Comparison of ENCODE assay signal across 19 cellular contexts in genomic region chr12:51342416-51342815, GRCh38. TPM values are rescaled to one million over a fixed set of nuclear protein-coding genes. Genes with fewer than 3 reads are reported as not detected.
DNase-seq lines count a peak whose midpoint lies in the region; ATAC-seq, FAIRE-seq and TF ChIP-seq lines count a peak whose summit lies in the region.
"Had no signal": no experiment of that assay in that cellular context is flagged by ENCODE, and none has a peak within 500 bp of the region (broad histone marks: within the 10 kb centered on the region; RNA-seq: fewer than 3 reads in every experiment).

No MANE protein-coding gene starts in this region.

- POLR2A ChIA-PET in activated CD8-positive, alpha-beta T cell treated with anti-CD3 and anti-CD28 coated beads for 36 hours (lab: Charles Lee): interaction anchor here (0.6 to 1.4 kb wide), 2 partner anchors 15 to 852 kb away, joined by 3 to 4 read pairs; no protein-coding TSS in a partner anchor
- POLR2A ChIA-PET in activated CD8-positive, alpha-beta T cell treated with anti-CD3 and anti-CD28 coated beads, Interleukin-2, amount 10 ng/mL, durations not matched to agents 7 days and 5 days (lab: Charles Lee): interaction anchor here (1.2 kb wide), 1 partner anchor 12 kb away, joined by 3 read pairs; no protein-coding TSS in a partner anchor

- peaks cover 10% of the 10 kb centered on the region for H3K79me1 ChIP-seq in trophoblast cell (ENCODE audit: low read length)

- H3K9me3 ChIP-seq in OCI-LY3 (ENCODE audit: insufficient read depth, low read length) (no peaks in the 10 kb centered on the region), keratinocyte (ENCODE audit: control insufficient read depth, low read depth, low read length) (no peaks in the 10 kb centered on the region), trophoblast cell (ENCODE audit: insufficient read depth, low read depth, low read length) (peaks cover 4% of the 10 kb centered on the region)
- H3K9me3 ChIP-seq: Caco-2 had no signal

- H3K9me3 Mint-ChIP-seq in activated CD8-positive, alpha-beta T cell treated with anti-CD3 and anti-CD28 coated beads for 36 hours: no peaks in the 10 kb centered on the region
- no peaks in the 10 kb centered on the region for H3K9me3 Mint-ChIP-seq in activated CD8-positive, alpha-beta T cell treated with anti-CD3 and anti-CD28 coated beads, Interleukin-2, amount 10 ng/mL, durations not matched to agents 7 days and 5 days (ENCODE audit: insufficient read depth)
- H3K9me3 Mint-ChIP-seq: CD8-positive, alpha-beta memory T cell; HFFc6 had no signal

- CTCF ChIA-PET in activated CD8-positive, alpha-beta T cell treated with anti-CD3 and anti-CD28 coated beads for 36 hours (lab: Charles Lee): interaction anchor here (1.3 to 8.8 kb wide), 11 partner anchors 10 to 255 kb away, joined by 4 to 117 read pairs (median 19); partner anchors contain the start of gene SMAGP
- CTCF ChIA-PET in activated CD8-positive, alpha-beta T cell treated with anti-CD3 and anti-CD28 coated beads, Interleukin-2, amount 10 ng/mL, durations not matched to agents 7 days and 5 days (lab: Charles Lee): interaction anchor here (0.6 to 8.0 kb wide), 10 partner anchors 10 to 1592 kb away, joined by 3 to 86 read pairs (median 16); partner anchors contain the start of genes BIN2, DAZAP2, LETMD1 and SMAGP

- peak overlapping the region; percentile 40 for H2AK5ac ChIP-seq in trophoblast cell (ENCODE audit: low read length)

- no CpG with 5 or more reads among the region's 10 CpGs for WGBS in trophoblast cell (ENCODE audit: extremely low coverage, insufficient coverage, insufficient read length)

- no peak overlapping the region for H3K4me3 Mint-ChIP-seq in activated CD8-positive, alpha-beta T cell treated with anti-CD3 and anti-CD28 coated beads for 36 hours
- no peak overlapping the region for H3K4me3 Mint-ChIP-seq in activated CD8-positive, alpha-beta T cell treated with anti-CD3 and anti-CD28 coated beads, Interleukin-2, amount 10 ng/mL, durations not matched to agents 7 days and 5 days
- H3K4me3 Mint-ChIP-seq: CD8-positive, alpha-beta memory T cell; HFFc6 had no signal

- H4K8ac ChIP-seq in trophoblast cell (ENCODE audit: low read depth, low read length): no peak overlapping the region

- no peak overlapping the region for H3K4ac ChIP-seq in trophoblast cell (ENCODE audit: low read depth, low read length)

- no peak overlapping the region for H3K18ac ChIP-seq in trophoblast cell (ENCODE audit: low read length)

- H3K27me3 ChIP-seq in OCI-LY3 (ENCODE audit: low read depth, low read length) (no peaks in the 10 kb centered on the region), keratinocyte (ENCODE audit: control insufficient read depth, extremely low read depth, insufficient read depth, low read length) (no peaks in the 10 kb centered on the region), trophoblast cell (ENCODE audit: insufficient read depth, low read length) (no peaks in the 10 kb centered on the region)

- intact Hi-C loops in activated CD8-positive, alpha-beta T cell treated with anti-CD3 and anti-CD28 coated beads for 36 hours (cut with micrococcal nuclease): loop anchor here (5.0 kb wide), 1 partner anchor 75 kb away; no protein-coding TSS in a partner anchor

- H3K36me3 ChIP-seq in OCI-LY3 (replicated peaks; ENCODE audit: low read depth, low read length): no peaks in the 10 kb centered on the region
- no peaks in the 10 kb centered on the region for H3K36me3 ChIP-seq in keratinocyte (ENCODE audit: control insufficient read depth in 2 of 2, extremely low read depth in 1 of 2, insufficient read depth in 2 of 2, low read length in 2 of 2)
- no peaks in the 10 kb centered on the region for H3K36me3 ChIP-seq in trophoblast cell (ENCODE audit: control insufficient read depth in 1 of 2, insufficient read depth in 2 of 2, low read length in 2 of 2)

- no peak overlapping the region for H4K12ac ChIP-seq in trophoblast cell (ENCODE audit: low read depth, low read length)

- peak overlapping the region; percentile 4 for H3K14ac ChIP-seq in trophoblast cell (ENCODE audit: low read length)

- peak overlapping the region; percentile 12; the same call in 1 of the 2 replicates for H3K4me3 ChIP-seq in OCI-LY3 (ENCODE audit: low read length)
- H3K4me3 ChIP-seq in keratinocyte (ENCODE audit: control insufficient read depth in 2 of 3, extremely low read depth in 1 of 3, insufficient read depth in 2 of 3, low read depth in 1 of 3, low read length in 3 of 3): no peak overlapping the region
- H3K4me3 ChIP-seq in trophoblast cell (ENCODE audit: low read depth, low read length): no peak overlapping the region

- FAIRE-seq in keratinocyte (lab: Jason Lieb, UNC): no peak
- FAIRE-seq: HTR-8/SVneo had no signal

- H3K4me1 ChIP-seq in OCI-LY3 (ENCODE audit: low read length): peaks cover 62% of the 10 kb centered on the region
- H3K4me1 ChIP-seq in keratinocyte (ENCODE audit: control insufficient read depth, extremely low read depth, insufficient read depth, low read length): peaks cover 9% of the 10 kb centered on the region
- peaks cover 2 to 11% of the 10 kb centered on the region in 2 experiments for H3K4me1 ChIP-seq in trophoblast cell (ENCODE audit: control insufficient read depth in 1 of 2, insufficient read depth in 2 of 2, low read length in 2 of 2)

- no peak for TF ChIP-seq CTCF in activated CD8-positive, alpha-beta T cell treated with anti-CD3 and anti-CD28 coated beads for 36 hours (IDR thresholded peaks at IDR 0.05)
- no peak for TF ChIP-seq CTCF in OCI-LY3 (IDR thresholded peaks at IDR 0.05; ENCODE audit: low read depth, low read length)
- no peak for TF ChIP-seq CTCF in keratinocyte (optimal IDR thresholded peaks at IDR 0.05 in 1 of 3, IDR thresholded peaks at IDR 0.05 in 1 of 3, conservative IDR thresholded peaks at IDR 0.05 in 1 of 3; ENCODE audit: extremely low read depth in 1 of 3, insufficient read depth in 2 of 3, low read length in 3 of 3)

- H3K79me2 ChIP-seq in OCI-LY3 (ENCODE audit: low read length): no peaks in the 10 kb centered on the region
- no peaks in the 10 kb centered on the region for H3K79me2 ChIP-seq in keratinocyte (ENCODE audit: control insufficient read depth, insufficient read depth, low read length)
- peaks cover 2% of the 10 kb centered on the region for H3K79me2 ChIP-seq in trophoblast cell (ENCODE audit: control insufficient read depth, insufficient read depth, low read length, poor library complexity)

- peaks cover 17% of the 10 kb centered on the region for H3K4me1 Mint-ChIP-seq in activated CD8-positive, alpha-beta T cell treated with anti-CD3 and anti-CD28 coated beads for 36 hours (ENCODE audit: low read depth)
- H3K4me1 Mint-ChIP-seq in activated CD8-positive, alpha-beta T cell treated with anti-CD3 and anti-CD28 coated beads, Interleukin-2, amount 10 ng/mL, durations not matched to agents 7 days and 5 days (ENCODE audit: low read depth): peaks cover 9% of the 10 kb centered on the region

- dilution Hi-C loops in keratinocyte (cut with MboI; ENCODE audit: extremely low pct_ligation_motif_present, low sequenced_read_pairs): no loop called here

- no peak overlapping the region for H2BK5ac ChIP-seq in trophoblast cell (ENCODE audit: low read depth, low read length, poor library complexity)

- peak overlapping the region; percentile 4 for H4K91ac ChIP-seq in trophoblast cell (ENCODE audit: low read depth, low read length)

- peak; percentile 24 for DNase-seq in activated CD8-positive, alpha-beta T cell treated with anti-CD3 and anti-CD28 coated beads for 36 hours
- DNase-seq in activated CD8-positive, alpha-beta T cell treated with anti-CD3 and anti-CD28 coated beads, Interleukin-2, amount 10 ng/mL, durations not matched to agents 7 days and 5 days: no peak
- DNase-seq in keratinocyte (ENCODE audit: low read depth, low spot score) (no peak), trophoblast cell (peak in 1 of 2 donors; percentile 23), NCI-H1694 treated with DMSO at 0.1 percent for 48 hours (lab: John Stamatoyannopoulos, UW) (no peak), NCI-H1105 (lab: John Stamatoyannopoulos, UW) (no peak)
- no peak for DNase-seq in stimulated activated CD4-positive, alpha-beta T cell treated with anti-CD3 and anti-CD28 coated beads, Interleukin-4, amount 100 ng/mL, for 4 hours
- DNase-seq: Caco-2; CD8-positive, alpha-beta memory T cell; DMS53; GF-D8; HCEC 1CT; HFFc6 had no signal

- H2BK12ac ChIP-seq in trophoblast cell (ENCODE audit: low read length): peak overlapping the region; percentile 27

- no peaks in the 10 kb centered on the region for H4K20me1 ChIP-seq in OCI-LY3 (ENCODE audit: insufficient read depth, low read length)
- no peaks in the 10 kb centered on the region for H4K20me1 ChIP-seq in keratinocyte (ENCODE audit: control insufficient read depth, extremely low read depth, insufficient read depth, low read length)

- no peaks in the 10 kb centered on the region for H3K9me1 ChIP-seq in keratinocyte (ENCODE audit: control insufficient read depth, extremely low read depth, insufficient read depth, low read length)

- no peaks in the 10 kb centered on the region for H3K27me3 Mint-ChIP-seq in activated CD8-positive, alpha-beta T cell treated with anti-CD3 and anti-CD28 coated beads for 36 hours
- no peaks in the 10 kb centered on the region for H3K27me3 Mint-ChIP-seq in activated CD8-positive, alpha-beta T cell treated with anti-CD3 and anti-CD28 coated beads, Interleukin-2, amount 10 ng/mL, durations not matched to agents 7 days and 5 days (ENCODE audit: low read depth)
- H3K27me3 Mint-ChIP-seq: CD8-positive, alpha-beta memory T cell had no signal

- H3K9ac ChIP-seq in OCI-LY3 (ENCODE audit: low read length) (peak overlapping the region; percentile 46; the same call in 1 of the 2 replicates), keratinocyte (ENCODE audit: control insufficient read depth, extremely low read depth, insufficient read depth, low read length) (no peak overlapping the region), trophoblast cell (ENCODE audit: low read length) (no peak overlapping the region)

- H2AFZ ChIP-seq in OCI-LY3 (ENCODE audit: low read depth, low read length): no peak overlapping the region
- H2AFZ ChIP-seq in keratinocyte (ENCODE audit: control insufficient read depth, low read length): peak overlapping the region; percentile 81
- H2AFZ ChIP-seq in trophoblast cell (ENCODE audit: insufficient read depth, low read length, poor library complexity): no peak overlapping the region

- H3K27ac ChIP-seq in OCI-LY3 (ENCODE audit: low read length): peak overlapping the region; percentile 97
- no peak overlapping the region for H3K27ac ChIP-seq in keratinocyte (ENCODE audit: control insufficient read depth, insufficient read depth, low read length)
- H3K27ac ChIP-seq in trophoblast cell (ENCODE audit: low read depth, low read length): no peak overlapping the region
- H3K27ac ChIP-seq: 22Rv1 had no signal

- peak overlapping the region; percentile 10 for H2BK120ac ChIP-seq in trophoblast cell (ENCODE audit: insufficient read depth, low read length, poor library complexity)

- ATAC-seq in activated CD8-positive, alpha-beta T cell treated with anti-CD3 and anti-CD28 coated beads for 36 hours: no peak
- ATAC-seq in activated CD8-positive, alpha-beta T cell treated with anti-CD3 and anti-CD28 coated beads, Interleukin-2, amount 10 ng/mL, durations not matched to agents 7 days and 5 days: no peak

- no peak overlapping the region for H3K23ac ChIP-seq in trophoblast cell (ENCODE audit: low read length)

- H3K36me3 Mint-ChIP-seq in activated CD8-positive, alpha-beta T cell treated with anti-CD3 and anti-CD28 coated beads for 36 hours (ENCODE audit: low read depth): no peaks in the 10 kb centered on the region
- H3K36me3 Mint-ChIP-seq in activated CD8-positive, alpha-beta T cell treated with anti-CD3 and anti-CD28 coated beads, Interleukin-2, amount 10 ng/mL, durations not matched to agents 7 days and 5 days (ENCODE audit: low read depth): no peaks in the 10 kb centered on the region
- H3K36me3 Mint-ChIP-seq: CD8-positive, alpha-beta memory T cell had no signal

- H3K27ac Mint-ChIP-seq in activated CD8-positive, alpha-beta T cell treated with anti-CD3 and anti-CD28 coated beads for 36 hours: no peak overlapping the region
- no peak overlapping the region for H3K27ac Mint-ChIP-seq in activated CD8-positive, alpha-beta T cell treated with anti-CD3 and anti-CD28 coated beads, Interleukin-2, amount 10 ng/mL, durations not matched to agents 7 days and 5 days
- H3K27ac Mint-ChIP-seq: HFFc6 had no signal

- H3K4me2 ChIP-seq in OCI-LY3 (ENCODE audit: low read length): peak overlapping the region; percentile 33
- H3K4me2 ChIP-seq in keratinocyte (ENCODE audit: control insufficient read depth, extremely low read depth, insufficient read depth, low read depth, low read length): peak overlapping the region; percentile 16
- no peak overlapping the region for H3K4me2 ChIP-seq in trophoblast cell (ENCODE audit: low read length)

RNA-seq across cellular contexts. Expression of gene CELA1, which starts 4.1 kb away (rescaled TPM):
- total RNA-seq in activated CD8-positive, alpha-beta T cell treated with anti-CD3 and anti-CD28 coated beads for 36 hours: under 1 TPM in 1 of 2 experiments, not detected in 1; 0.29 TPM
- not detected for total RNA-seq in activated CD8-positive, alpha-beta T cell treated with anti-CD3 and anti-CD28 coated beads, Interleukin-2, amount 10 ng/mL, durations not matched to agents 7 days and 5 days
- polyA plus RNA-seq in keratinocyte: not detected in 3 replicates
- polyA plus RNA-seq in keratinocyte (2011; ENCODE audit: low read depth): not detected
- not detected in 2 replicates for polyA plus RNA-seq in keratinocyte (2011; cell fraction: cytosol; rRNA removed)
- polyA plus RNA-seq in keratinocyte (2011; cell fraction: nucleus; rRNA removed): 0.16 TPM in 1 of 2 replicates, not detected in the other
- polyA plus RNA-seq in keratinocyte (2012; ENCODE audit: low replicate concordance): not detected in 2 replicates
- polyA minus RNA-seq in keratinocyte: not detected in 3 replicates
- not detected for polyA minus RNA-seq in keratinocyte (2011; cell fraction: cytosol; rRNA and poly(A)+ RNA removed)
- polyA minus RNA-seq in keratinocyte (2011; cell fraction: nucleus; rRNA and poly(A)+ RNA removed): not detected in 2 replicates
- polyA plus RNA-seq in trophoblast cell (2013): not detected in 2 replicates
- total RNA-seq: A673; Caco-2; CD8-positive, alpha-beta memory T cell; H4; HFFc6 had no signal
- polyA plus RNA-seq: BJ had no signal

RNA-seq across cellular contexts. Expression of gene BIN2, which starts 18.4 kb away (rescaled TPM):
- 10 to 100 TPM; 39.5 to 41.7 TPM for total RNA-seq in activated CD8-positive, alpha-beta T cell treated with anti-CD3 and anti-CD28 coated beads for 36 hours
- 100 to 1,000 TPM; 158 to 161 TPM for total RNA-seq in activated CD8-positive, alpha-beta T cell treated with anti-CD3 and anti-CD28 coated beads, Interleukin-2, amount 10 ng/mL, durations not matched to agents 7 days and 5 days
- polyA plus RNA-seq in keratinocyte: 0.04 TPM in 1 of 3 replicates, not detected in the others
- polyA plus RNA-seq in keratinocyte (2011; ENCODE audit: low read depth): not detected
- polyA plus RNA-seq in keratinocyte (2011; cell fraction: cytosol; rRNA removed): not detected in 2 replicates
- polyA plus RNA-seq in keratinocyte (2011; cell fraction: nucleus; rRNA removed): 0.11 TPM in 1 of 2 replicates, not detected in the other
- polyA plus RNA-seq in keratinocyte (2012; ENCODE audit: low replicate concordance): not detected in 2 replicates
- polyA minus RNA-seq in keratinocyte: not detected in 3 replicates
- polyA minus RNA-seq in keratinocyte (2011; cell fraction: cytosol; rRNA and poly(A)+ RNA removed): not detected
- polyA minus RNA-seq in keratinocyte (2011; cell fraction: nucleus; rRNA and poly(A)+ RNA removed): not detected in 2 replicates
- 1.5 and 1.6 TPM in 2 replicates for polyA plus RNA-seq in trophoblast cell (2013)
- total RNA-seq: A673, H4, HFFc6 had no signal
- polyA plus RNA-seq: BJ had no signal

RNA-seq across cellular contexts. Expression of gene GALNT6, which starts 48.8 kb away (rescaled TPM):
- 10 to 100 TPM; 18.0 to 22.3 TPM for total RNA-seq in activated CD8-positive, alpha-beta T cell treated with anti-CD3 and anti-CD28 coated beads for 36 hours
- 10 to 100 TPM; 40.4 to 43.1 TPM for total RNA-seq in activated CD8-positive, alpha-beta T cell treated with anti-CD3 and anti-CD28 coated beads, Interleukin-2, amount 10 ng/mL, durations not matched to agents 7 days and 5 days
- polyA plus RNA-seq in keratinocyte: 42.7 to 78.1 TPM (median 57.5 TPM) in 3 replicates
- polyA plus RNA-seq in keratinocyte (2011; ENCODE audit: low read depth): 11.4 TPM
- 19.7 and 22.1 TPM in 2 replicates for polyA plus RNA-seq in keratinocyte (2011; cell fraction: cytosol; rRNA removed)
- 122 and 134 TPM in 2 replicates for polyA plus RNA-seq in keratinocyte (2011; cell fraction: nucleus; rRNA removed)
- 42.1 and 70.3 TPM in 2 replicates for polyA plus RNA-seq in keratinocyte (2012; ENCODE audit: low replicate concordance)
- 65.5 to 107 TPM (median 67.8 TPM) in 3 replicates for polyA minus RNA-seq in keratinocyte
- polyA minus RNA-seq in keratinocyte (2011; cell fraction: cytosol; rRNA and poly(A)+ RNA removed): 38.2 TPM
- 129 and 180 TPM in 2 replicates for polyA minus RNA-seq in keratinocyte (2011; cell fraction: nucleus; rRNA and poly(A)+ RNA removed)
- polyA plus RNA-seq in trophoblast cell (2013): 65.5 and 68.0 TPM in 2 replicates
